ENCODE assay signal across 8 cellular contexts in the genomic region with DNA sequence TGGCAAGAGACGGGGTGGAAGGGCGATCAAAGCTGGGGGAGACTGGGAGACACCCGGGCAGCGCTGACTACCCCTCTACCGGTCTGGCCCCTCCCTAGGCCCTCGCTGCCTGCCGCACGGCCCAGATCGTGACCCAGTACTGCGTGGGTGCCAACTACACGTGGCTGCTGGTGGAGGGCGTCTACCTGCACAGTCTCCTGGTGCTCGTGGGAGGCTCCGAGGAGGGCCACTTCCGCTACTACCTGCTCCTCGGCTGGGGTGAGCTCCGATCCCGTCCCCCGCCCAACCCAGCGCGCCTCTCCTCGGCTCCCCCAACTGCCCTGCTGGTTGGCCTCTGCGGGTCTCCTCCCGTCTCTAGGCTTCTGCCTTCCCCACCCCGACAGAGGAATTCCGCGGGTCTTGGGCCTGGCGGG. TPM values are rescaled to one million over a fixed set of nuclear protein-coding genes. Genes with fewer than 3 reads are reported as not detected.
DNase-seq lines count a peak whose midpoint lies in the region; ATAC-seq and TF ChIP-seq lines count a peak whose summit lies in the region.

No MANE protein-coding gene starts in this region.

- H3K9me3 Mint-ChIP-seq in CD14-positive monocyte, result peaks cover 0 to 7% (median 0%) of the 10 kb centered on the region in 7 donors
- H3K9me3 Mint-ChIP-seq in stimulated activated effector memory CD8-positive, alpha-beta T cell treated with anti-CD3 and anti-CD28 coated beads, Interleukin-12 subunit alpha, Interleukin-12 subunit beta, amount 100 ng/mL, for 72 hours, result no peaks in the 10 kb centered on the region

- peak overlapping the region in 4 of 7 donors; percentile 40 to 54 (median 48) for H3K27ac Mint-ChIP-seq in CD14-positive monocyte
- no peak overlapping the region for H3K27ac Mint-ChIP-seq in stimulated activated effector memory CD8-positive, alpha-beta T cell treated with anti-CD3 and anti-CD28 coated beads, Interleukin-12 subunit alpha, Interleukin-12 subunit beta, amount 100 ng/mL, for 72 hours

- TF ChIP-seq CTCF in CD14-positive monocyte (IDR thresholded peaks at IDR 0.05), result no peak

- peaks cover 48 to 85% (median 65%) of the 10 kb centered on the region in 3 donors for H3K27me3 Mint-ChIP-seq in CD14-positive monocyte (ENCODE audit: low read depth in 3 of 3)

- no peak overlapping the region for H3K27ac ChIP-seq in HUES6 (ENCODE audit: low read depth, low read length)

- peaks cover 9% of the 10 kb centered on the region; the same call in 1 of the 2 replicates for H3K4me1 ChIP-seq in HUES6 (ENCODE audit: control insufficient read depth, insufficient read depth, low read length)

- H3K4me3 Mint-ChIP-seq in CD14-positive monocyte, result peak overlapping the region; percentile 66 to 85
- H3K4me3 Mint-ChIP-seq in stimulated activated effector memory CD8-positive, alpha-beta T cell treated with anti-CD3 and anti-CD28 coated beads, Interleukin-12 subunit alpha, Interleukin-12 subunit beta, amount 100 ng/mL, for 72 hours, result peak overlapping the region; percentile 68

- in situ Hi-C loops in KBM-7 (cut with MboI; ENCODE audit: low pct_unique_long_range_greater_than_20kb, low sequenced_read_pairs), result no loop called here

- DNase-seq in CD14-positive monocyte (ENCODE audit: low spot score), result no peak
- peak; percentile 58 for DNase-seq in activated naive CD4-positive, alpha-beta T cell treated with Interleukin-2 at 50 U/mL for 16 hours
- DNase-seq in iPS-NIHi11 (ENCODE audit: low spot score), result peak; percentile 60
- peak; percentile 24 to 74 for DNase-seq in stimulated activated effector memory CD8-positive, alpha-beta T cell treated with anti-CD3 and anti-CD28 coated beads, Interleukin-12 subunit alpha, Interleukin-12 subunit beta, amount 100 ng/mL, for 72 hours (ENCODE audit: low spot score in 2 of 2)
- DNase-seq in KBM-7, result no peak
- DNase-seq in NOMO-1 treated with DMSO at 0.1 percent for 48 hours (lab: John Stamatoyannopoulos, UW; ENCODE audit: unreplicated experiment), result no peak
- no peak for DNase-seq in NCI-H526 treated with DMSO at 0.1 percent for 48 hours (lab: John Stamatoyannopoulos, UW)

- H3K9me3 ChIP-seq in HUES6 (ENCODE audit: control insufficient read depth, insufficient read depth, low read depth, low read length), result no peaks in the 10 kb centered on the region

- H3K36me3 Mint-ChIP-seq in CD14-positive monocyte, result peaks cover 0 to 2% of the 10 kb centered on the region in 2 donors
- peaks cover 24% of the 10 kb centered on the region for H3K36me3 Mint-ChIP-seq in stimulated activated effector memory CD8-positive, alpha-beta T cell treated with anti-CD3 and anti-CD28 coated beads, Interleukin-12 subunit alpha, Interleukin-12 subunit beta, amount 100 ng/mL, for 72 hours

- H3K9ac ChIP-seq in HUES6 (ENCODE audit: low read length), result peak overlapping the region; percentile 59

- peak overlapping the region; percentile 75 for H3K4me3 ChIP-seq in HUES6 (ENCODE audit: low read depth, low read length)

- peaks cover 17% of the 10 kb centered on the region for H3K27me3 ChIP-seq in HUES6 (ENCODE audit: control insufficient read depth, insufficient read depth, low read length)

- intact Hi-C loops in CD14-positive monocyte (cut with micrococcal nuclease), result loop anchor here in 1 of 2 donors (5.0 kb wide), 1 partner anchor 35 kb away; no protein-coding TSS in a partner anchor

- ATAC-seq in stimulated activated effector memory CD8-positive, alpha-beta T cell treated with anti-CD3 and anti-CD28 coated beads, Interleukin-12 subunit alpha, Interleukin-12 subunit beta, amount 100 ng/mL, for 72 hours, result peak; percentile 61

- H3K36me3 ChIP-seq in HUES6 (ENCODE audit: control insufficient read depth, insufficient read depth, low read length), result no peaks in the 10 kb centered on the region

- H3K4me1 Mint-ChIP-seq in CD14-positive monocyte, result peaks cover 31% of the 10 kb centered on the region
- H3K4me1 Mint-ChIP-seq in stimulated activated effector memory CD8-positive, alpha-beta T cell treated with anti-CD3 and anti-CD28 coated beads, Interleukin-12 subunit alpha, Interleukin-12 subunit beta, amount 100 ng/mL, for 72 hours, result peaks cover 23% of the 10 kb centered on the region

RNA-seq across cellular contexts. Expression of a gene that starts 8.8 kb away (rescaled TPM):
- polyA plus RNA-seq in CD14-positive monocyte, result not detected

RNA-seq across cellular contexts. Expression of a gene that starts 14.9 kb away (rescaled TPM):
- polyA plus RNA-seq in CD14-positive monocyte, result 100 to 1,000 TPM; 491 to 516 TPM

RNA-seq across cellular contexts. Expression of a gene that starts 15.6 kb away (rescaled TPM):
- polyA plus RNA-seq in CD14-positive monocyte, result under 1 TPM; 0.46 to 0.90 TPM

RNA-seq across cellular contexts. Expression of a gene that starts 37.7 kb away (rescaled TPM):
- polyA plus RNA-seq in CD14-positive monocyte, result 10 to 100 TPM; 10.3 to 11.9 TPM

RNA-seq across cellular contexts. Expression of a gene that starts 53.8 kb away (rescaled TPM):
- polyA plus RNA-seq in CD14-positive monocyte, result 1 to 10 TPM; 3.8 to 5.5 TPM

Comparison
In these comparisons a context has a peak if more than half of its experiments do, and no peak if none do; other contexts are left out.
1. DNase-seq: peak in activated naive CD4-positive, alpha-beta T cell treated with Interleukin-2 at 50 U/mL for 16 hours (single experiment), iPS-NIHi11 (single experiment) and stimulated activated effector memory CD8-positive, alpha-beta T cell treated with anti-CD3 and anti-CD28 coated beads, Interleukin-12 subunit alpha, Interleukin-12 subunit beta, amount 100 ng/mL, for 72 hours (2 of 2); none in CD14-positive monocyte (single experiment), KBM-7 (single experiment), NOMO-1 treated with DMSO at 0.1 percent for 48 hours (single experiment) and NCI-H526 treated with DMSO at 0.1 percent for 48 hours (single experiment).